ENCODE assay signal across 16 cellular contexts in the genomic region with DNA sequence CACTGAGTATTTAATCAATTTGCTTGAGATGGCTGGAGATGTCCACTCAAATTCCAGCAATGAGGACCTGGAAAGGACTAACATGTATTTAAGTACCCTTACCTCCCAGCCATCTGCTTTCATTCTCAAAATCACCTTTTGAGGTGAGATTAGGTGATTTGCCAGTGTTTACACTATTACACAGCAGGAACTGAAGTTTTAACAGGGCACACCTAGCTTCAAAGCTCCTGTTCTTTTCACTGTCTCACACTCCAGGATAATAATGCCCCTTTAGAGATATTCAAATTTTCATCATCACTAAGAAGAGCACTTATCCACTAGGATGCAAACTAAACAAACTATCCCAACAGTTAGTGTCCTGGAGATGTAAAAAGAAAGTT.
"Had no signal": no experiment of that assay in that cellular context is flagged by ENCODE, and none has a peak within 500 bp of the region (broad histone marks: within the 10 kb centered on the region; RNA-seq: fewer than 3 reads in every experiment).

No MANE protein-coding gene starts in this region.

- H3K27me3 Mint-ChIP-seq: activated CD8-positive, alpha-beta T cell treated with anti-CD3 and anti-CD28 coated beads for 36 hours; natural killer cell treated with Interleukin-12 subunit alpha and Interleukin-12 subunit beta and Interleukin-15 and Interleukin-18, amount 100 ng/mL, for 72 hours; stimulated activated naive B cell treated with anti-CD40 and anti-IgM and Interleukin-4, amounts not matched to agents 10 μg/mL and 1 μg/mL and 100 μg/mL, for 72 hours had no signal

- DNase-seq: activated CD4-positive, alpha-beta T cell treated with anti-CD3 and anti-CD28 coated beads for 48 hours; activated CD8-positive, alpha-beta T cell treated with anti-CD3 and anti-CD28 coated beads for 36 hours; activated effector memory CD4-positive, alpha-beta T cell treated with Interleukin-2 at 50 U/mL for 16 hours; activated T-cell treated with anti-CD3 and anti-CD28 coated beads, Interleukin-2, amount 50 U/mL, for 4 hours; amniotic stem cell; central memory CD4-positive, alpha-beta T cell; nucleus accumbens; stimulated activated CD4-positive, alpha-beta T cell treated with anti-CD3 and anti-CD28 coated beads, Interleukin-2, amount 100 ng/mL, for 48 hours; stimulated activated naive B cell treated with anti-CD40 and anti-IgM and Interleukin-4, amounts not matched to agents 10 μg/mL and 1 μg/mL and 100 μg/mL, for 72 hours; substantia nigra had no signal

- H3K36me3 Mint-ChIP-seq: natural killer cell treated with Interleukin-12 subunit alpha and Interleukin-12 subunit beta and Interleukin-15 and Interleukin-18, amount 100 ng/mL, for 72 hours; stimulated activated naive B cell treated with anti-CD40 and anti-IgM and Interleukin-4, amounts not matched to agents 10 μg/mL and 1 μg/mL and 100 μg/mL, for 72 hours; WTC11 had no signal

- ATAC-seq: WTC11 had no signal

- H3K36me3 ChIP-seq: vagina had no signal

- H3K4me3 ChIP-seq: coronary artery, right atrium auricular region, tibial nerve, vagina had no signal

- H3K4me1 ChIP-seq: right atrium auricular region, tibial nerve had no signal

- H3K27me3 ChIP-seq: right atrium auricular region, tibial nerve, vagina had no signal

- H3K9me3 ChIP-seq: right atrium auricular region, tibial nerve, vagina had no signal

- H3K27ac Mint-ChIP-seq: activated CD8-positive, alpha-beta T cell treated with anti-CD3 and anti-CD28 coated beads for 36 hours; WTC11 had no signal

- H3K4me1 Mint-ChIP-seq: WTC11 had no signal

- H3K27ac ChIP-seq: coronary artery, right atrium auricular region, tibial nerve, vagina had no signal

- H3K9me3 Mint-ChIP-seq: activated CD8-positive, alpha-beta T cell treated with anti-CD3 and anti-CD28 coated beads for 36 hours; natural killer cell treated with Interleukin-12 subunit alpha and Interleukin-12 subunit beta and Interleukin-15 and Interleukin-18, amount 100 ng/mL, for 72 hours had no signal

- H3K4me3 Mint-ChIP-seq: activated CD8-positive, alpha-beta T cell treated with anti-CD3 and anti-CD28 coated beads for 36 hours; activated T-cell treated with anti-CD3 and anti-CD28 coated beads, Interleukin-2, amount 50 U/mL, for 4 hours; natural killer cell treated with Interleukin-12 subunit alpha and Interleukin-12 subunit beta and Interleukin-15 and Interleukin-18, amount 100 ng/mL, for 72 hours; stimulated activated naive B cell treated with anti-CD40 and anti-IgM and Interleukin-4, amounts not matched to agents 10 μg/mL and 1 μg/mL and 100 μg/mL, for 72 hours; WTC11 had no signal
